In the genomic region with DNA sequence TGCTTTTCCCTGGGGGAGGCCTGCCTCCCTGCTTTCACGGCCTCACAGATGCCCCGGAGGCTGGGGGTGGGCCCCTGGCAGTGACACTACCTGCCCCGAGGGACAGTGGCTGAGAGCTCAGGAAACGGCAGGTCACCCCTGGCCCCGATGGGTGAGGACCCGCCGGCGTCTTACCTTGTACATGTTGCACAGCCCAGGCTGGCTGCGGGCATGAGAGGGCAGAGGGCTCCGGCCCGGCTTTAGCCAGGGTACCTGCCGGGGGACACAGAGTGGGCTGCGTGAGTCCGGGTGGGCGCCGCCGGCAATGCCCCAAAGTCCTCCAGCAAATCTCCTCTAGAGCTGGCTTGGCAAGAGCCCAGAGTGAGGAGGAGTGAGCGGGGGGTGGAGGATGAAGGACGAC, we compare ENCODE assay signal across 16 cellular contexts.
"Had no signal": no experiment of that assay in that cellular context is flagged by ENCODE, and none has a peak within 500 bp of the region (broad histone marks: within the 10 kb centered on the region; RNA-seq: fewer than 3 reads in every experiment).

No MANE protein-coding gene starts in this region.

- H3K27me3 ChIP-seq: adrenal gland, cardiac muscle cell, esophagus squamous epithelium, hepatocyte had no signal

- DNase-seq: activated CD4-positive, alpha-beta T cell treated with anti-CD3 and anti-CD28 coated beads, Interleukin-2, amount 10 ng/mL, durations not matched to agents 24 days and 14 days; activated naive CD4-positive, alpha-beta T cell treated with Interleukin-2 at 50 U/mL for 16 hours; effector CD4-positive, alpha-beta T cell; esophagus squamous epithelium; left ventricle myocardium superior; mucosa of descending colon; naive thymus-derived CD4-positive, alpha-beta T cell; nucleus accumbens; stimulated activated CD4-positive, alpha-beta T cell treated with anti-CD3 and anti-CD28 coated beads, Interleukin-2, amount 100 ng/mL, for 48 hours; stimulated activated naive CD4-positive, alpha-beta T cell treated with Interleukin-2 at 50 U/mL for 16 hours; T-cell had no signal

- H2AFZ ChIP-seq: hepatocyte had no signal

- H3K4me3 ChIP-seq: adrenal gland, cardiac muscle cell, esophagus squamous epithelium, hepatocyte, mucosa of descending colon, SK-N-MC had no signal

- H3K9me3 ChIP-seq: adrenal gland, esophagus squamous epithelium, mucosa of descending colon had no signal

- H3K27me3 Mint-ChIP-seq: activated CD4-positive, alpha-beta T cell treated with anti-CD3 and anti-CD28 coated beads, Interleukin-2, amount 10 ng/mL, durations not matched to agents 24 days and 14 days; memory B cell; naive thymus-derived CD4-positive, alpha-beta T cell; T-cell had no signal

- H3K36me3 ChIP-seq: adrenal gland, cardiac muscle cell had no signal

- H3K79me2 ChIP-seq: hepatocyte had no signal

- ATAC-seq: mucosa of descending colon; naive thymus-derived CD4-positive, alpha-beta T cell; T-cell had no signal

- H3K27ac ChIP-seq: adrenal gland, cardiac muscle cell, esophagus squamous epithelium, hepatocyte, SK-N-MC had no signal

- H3K27ac Mint-ChIP-seq: activated CD4-positive, alpha-beta T cell treated with anti-CD3 and anti-CD28 coated beads, Interleukin-2, amount 10 ng/mL, durations not matched to agents 24 days and 14 days; memory B cell; T-cell had no signal

- H3K4me3 Mint-ChIP-seq: activated CD4-positive, alpha-beta T cell treated with anti-CD3 and anti-CD28 coated beads, Interleukin-2, amount 10 ng/mL, durations not matched to agents 24 days and 14 days; memory B cell; naive thymus-derived CD4-positive, alpha-beta T cell; T-cell had no signal

- H3K9me3 Mint-ChIP-seq: activated CD4-positive, alpha-beta T cell treated with anti-CD3 and anti-CD28 coated beads, Interleukin-2, amount 10 ng/mL, durations not matched to agents 24 days and 14 days; memory B cell; naive thymus-derived CD4-positive, alpha-beta T cell; T-cell had no signal

- H3K4me2 ChIP-seq: hepatocyte had no signal
